ENCODE assay signal across 20 cellular contexts in genomic region chr2:118750959-118751565, GRCh38.
DNase-seq lines count a peak whose midpoint lies in the region; ATAC-seq and TF ChIP-seq lines count a peak whose summit lies in the region.
"Had no signal": no experiment of that assay in that cellular context is flagged by ENCODE, and none has a peak within 500 bp of the region (broad histone marks: within the 10 kb centered on the region; RNA-seq: fewer than 3 reads in every experiment).

No MANE protein-coding gene starts in this region.

- H2AFZ ChIP-seq in mammary epithelial cell (ENCODE audit: low read depth, low read length): no peak overlapping the region
- H2AFZ ChIP-seq: parathyroid adenoma had no signal

- H3K9me3 ChIP-seq in MG63 (no peaks in the 10 kb centered on the region), mammary epithelial cell (replicated peaks; ENCODE audit: insufficient read depth, low read length) (peaks cover 6% of the 10 kb centered on the region)
- H3K9me3 ChIP-seq: right lobe of liver had no signal

- CTCF ChIA-PET in mammary epithelial cell (lab: Charles Lee; ENCODE audit: low non-redundant PET): no interaction called here

- BruUV-seq in mammary epithelial cell (replicated peaks; lab: Mats Ljungman, UMichigan): no TSS peak

- H3K4me2 ChIP-seq in mammary epithelial cell (ENCODE audit: insufficient read depth, low read depth, low read length): no peak overlapping the region

- WGBS in mammary epithelial cell (ENCODE audit: low coverage, missing lambda C conversion rate): 12% methylated on average over 3 of the region's 3 CpGs

- no peak overlapping the region for H3K9ac ChIP-seq in mammary epithelial cell (ENCODE audit: insufficient read depth, low read length)
- H3K9ac ChIP-seq: parathyroid adenoma had no signal

- ATAC-seq in GM18502 (IDR thresholded peaks at IDR 0.05; ENCODE audit: poor library complexity, unreplicated experiment): no peak
- ATAC-seq in GM18909 (IDR thresholded peaks at IDR 0.05; ENCODE audit: poor library complexity, unreplicated experiment): no peak
- ATAC-seq: effector memory CD8-positive, alpha-beta T cell; naive thymus-derived CD4-positive, alpha-beta T cell; right lobe of liver had no signal

- TF ChIP-seq CTCF in AG09319 (IDR thresholded peaks at IDR 0.05; ENCODE audit: low read depth, low read length) (no peak), mammary epithelial cell (conservative IDR thresholded peaks at IDR 0.05 in 1 of 2, IDR thresholded peaks at IDR 0.05 in 1 of 2; ENCODE audit: extremely low read depth in 1 of 2, insufficient read depth in 1 of 2, low read depth in 1 of 2, low read length in 2 of 2) (no peak)

- no peaks in the 10 kb centered on the region for H3K27me3 ChIP-seq in MG63
- no peaks in the 10 kb centered on the region for H3K27me3 ChIP-seq in mammary epithelial cell (ENCODE audit: insufficient read depth, low read length)
- H3K27me3 ChIP-seq: right lobe of liver had no signal

- H3K4me3 ChIP-seq in MG63 (no peak overlapping the region), mammary epithelial cell (replicated peaks in 1 of 3; ENCODE audit: insufficient read depth in 1 of 3, low read depth in 2 of 3, low read length in 3 of 3) (no peak overlapping the region)
- H3K4me3 ChIP-seq: right lobe of liver, SK-N-MC had no signal

- intact Hi-C loops in mammary epithelial cell (cut with micrococcal nuclease): no loop called here

- H3K36me3 ChIP-seq in MG63 (no peaks in the 10 kb centered on the region), mammary epithelial cell (ENCODE audit: insufficient read depth, low read length) (no peaks in the 10 kb centered on the region)
- H3K36me3 ChIP-seq: right lobe of liver had no signal

- no peak overlapping the region for H3K27ac ChIP-seq in mammary epithelial cell (ENCODE audit: insufficient read depth, low read depth, low read length)
- H3K27ac ChIP-seq: parathyroid adenoma, right lobe of liver, SK-N-MC had no signal

- peaks cover 30% of the 10 kb centered on the region for H3K4me1 ChIP-seq in mammary epithelial cell (ENCODE audit: insufficient read depth, low read length)
- H3K4me1 ChIP-seq: parathyroid adenoma, right lobe of liver had no signal

- dilution Hi-C loops in mammary epithelial cell (cut with HindIII; ENCODE audit: low sequenced_read_pairs): no loop called here

- H4K20me1 ChIP-seq in mammary epithelial cell (ENCODE audit: insufficient read depth, low read length): no peaks in the 10 kb centered on the region

- H3K79me2 ChIP-seq in mammary epithelial cell (ENCODE audit: insufficient read depth, low read length): no peaks in the 10 kb centered on the region
- H3K79me2 ChIP-seq: parathyroid adenoma had no signal

- DNase-seq in AG09319 (ENCODE audit: extremely low read depth, low read depth) (peak; percentile 39), MG63 (peak; percentile 65), mammary epithelial cell (peak; percentile 94), iris pigment epithelial cell (ENCODE audit: low read depth) (peak; percentile 7), NCI-H146 (lab: John Stamatoyannopoulos, UW) (no peak), midbrain (lab: John Stamatoyannopoulos, UW) (no peak)
- DNase-seq: activated CD4-positive, alpha-beta T cell treated with anti-CD3 and anti-CD28 coated beads, Interleukin-2, amount 50 U/mL, for 48 hours; amygdala; effector memory CD8-positive, alpha-beta T cell; KBM-7; kidney glomerular epithelial cell; mesenchymal stem cell; naive thymus-derived CD4-positive, alpha-beta T cell; NCI-H1930; NCI-H345; right lobe of liver had no signal

- in situ Hi-C loops in mammary epithelial cell (cut with MboI; ENCODE audit: low sequenced_read_pairs in 2 of 2): no loop called here

Comparison
In these comparisons a context has a peak if more than half of its experiments do, and no peak if none do; other contexts are left out.
1. DNase-seq: peak in AG09319 (single experiment), MG63 (single experiment), mammary epithelial cell (single experiment) and iris pigment epithelial cell (single experiment); none in NCI-H146 (single experiment) and midbrain (single experiment).